ENCODE assay signal across 9 cellular contexts in genomic region chr9:129598089-129598596, GRCh38. TPM values are rescaled to one million over a fixed set of nuclear protein-coding genes. Genes with fewer than 3 reads are reported as not detected.
DNase-seq lines count a peak whose midpoint lies in the region; ATAC-seq, FAIRE-seq and TF ChIP-seq lines count a peak whose summit lies in the region.
"Had no signal": no experiment of that assay in that cellular context is flagged by ENCODE, and none has a peak within 500 bp of the region (broad histone marks: within the 10 kb centered on the region; RNA-seq: fewer than 3 reads in every experiment).

No MANE protein-coding gene starts in this region.

- H3K14ac ChIP-seq in H1 (ENCODE audit: insufficient read length) = no peak overlapping the region

- H3K9ac ChIP-seq in NT2/D1 (ENCODE audit: insufficient read length, low read depth) (peak overlapping the region; percentile 98), H1 (replicated peaks in 1 of 4; ENCODE audit: extremely low read depth in 1 of 4, low read depth in 3 of 4, low read length in 3 of 4) (no peak overlapping the region)

- 62% methylated on average over 14 of the region's 14 CpGs; no CpG with 5 or more reads in 1 of the 2 experiments for WGBS in H1 (ENCODE audit: extremely low coverage in 1 of 2, insufficient coverage in 1 of 2, insufficient read length in 1 of 2, insufficient replicate concordance in 2 of 2, low coverage in 1 of 2, low lambda C conversion rate in 2 of 2, missing lambda C conversion rate in 1 of 2), 2 experiments
- 61 to 65% methylated on average over 14 of the region's 14 CpGs for WGBS in testis, 2 donors

- CTCF ChIA-PET in AG04450 (lab: Charles Lee) (interaction anchor here (0.8 to 1.4 kb wide), 2 partner anchors 459 to 467 kb away, joined by 3 read pairs; no protein-coding TSS in a partner anchor), H1 (lab: Charles Lee; ENCODE audit: partially characterized antibody) (interaction anchor here (0.6 to 3.6 kb wide), 8 partner anchors 8 to 463 kb away, joined by 3 to 12 read pairs (median 5); no protein-coding TSS in a partner anchor)

- no peak for TF ChIP-seq EP300 in H1 (IDR thresholded peaks at IDR 0.05; ENCODE audit: borderline replicate concordance in 1 of 2, low read depth in 2 of 2, low read length in 2 of 2)

- peak overlapping the region; percentile 88; the same call in 1 of the 2 replicates for H4K8ac ChIP-seq in H1 (ENCODE audit: extremely low read depth, insufficient read depth, low read length)

- peak overlapping the region; percentile 51 for H2BK120ac ChIP-seq in H1 (replicated peaks; ENCODE audit: low read depth, low read length)

- H4K91ac ChIP-seq in H1 (replicated peaks; ENCODE audit: insufficient read length, low read length) = peak overlapping the region; percentile 2

- no peak for TF ChIP-seq RAD21 in H1 (IDR thresholded peaks at IDR 0.05 in 1 of 2, conservative IDR thresholded peaks at IDR 0.05 in 1 of 2; ENCODE audit: low read depth in 2 of 2, low read length in 2 of 2)

- H3K23ac ChIP-seq in H1 (ENCODE audit: insufficient read length) = no peak overlapping the region

- DNase-seq in AG04450 (ENCODE audit: low read depth, low spot score) (no peak), NT2/D1 (ENCODE audit: low read depth, low spot score) (no peak), H1 (ENCODE audit: low read depth in 1 of 2, low spot score in 2 of 2) (no peak), COLO829 (ENCODE audit: low spot score) (no peak), testis (no peak)

- peak overlapping the region; percentile 24; the same call in 1 of the 2 replicates for H2AK5ac ChIP-seq in H1 (ENCODE audit: low read depth, low read length)

- peak overlapping the region; percentile 88; the same call in 1 of the 2 replicates for H2BK12ac ChIP-seq in H1 (ENCODE audit: low read depth, low read length)

- H3K4me1 Mint-ChIP-seq in nephron = peaks cover 54% of the 10 kb centered on the region

- H3K18ac ChIP-seq in H1 (ENCODE audit: extremely low read depth, low read length) = peak overlapping the region; percentile 90

- TF ChIP-seq CTCF in AG04450 (IDR thresholded peaks at IDR 0.05; ENCODE audit: low read depth, low read length) (no peak), H1 (IDR thresholded peaks at IDR 0.05; ENCODE audit: control extremely low read depth in 1 of 3, insufficient read depth in 1 of 3, low read depth in 1 of 3, low read length in 3 of 3) (no peak), nephron (IDR thresholded peaks at IDR 0.05; ENCODE audit: unreplicated experiment in 3 of 3) (no peak), testis (IDR thresholded peaks at IDR 0.05) (no peak)

- ATAC-seq in HG02588 (IDR thresholded peaks at IDR 0.05; ENCODE audit: unreplicated experiment) (no peak), HG03432 (IDR thresholded peaks at IDR 0.05; ENCODE audit: unreplicated experiment) (no peak)

- peak overlapping the region; percentile 88 for H2BK15ac ChIP-seq in H1 (ENCODE audit: low read length)

- H3K27ac Mint-ChIP-seq in nephron = peak overlapping the region; percentile 88 to 93 (median 91)

- no peaks in the 10 kb centered on the region for H4K20me1 ChIP-seq in H1 (replicated peaks in 1 of 2; ENCODE audit: control insufficient read depth in 1 of 2, insufficient read depth in 2 of 2, low read length in 2 of 2)

- no peak for FAIRE-seq in H1 (lab: Jason Lieb, UNC)

- H2BK20ac ChIP-seq in H1 (ENCODE audit: low read length) = peak overlapping the region; percentile 5; the same call in 1 of the 2 replicates

- H3K4me1 ChIP-seq in NT2/D1 (ENCODE audit: insufficient read depth, insufficient read length) (peaks cover 13% of the 10 kb centered on the region), H1 (replicated peaks in 1 of 4; ENCODE audit: control insufficient read depth in 3 of 4, insufficient read depth in 4 of 4, low read length in 3 of 4) (peaks cover 0 to 24% (median 17%) of the 10 kb centered on the region in 4 experiments; a peak in 6 of 7 replicates), testis (peaks cover 21% of the 10 kb centered on the region)

- H3K36me3 ChIP-seq in NT2/D1 (ENCODE audit: insufficient read depth, insufficient read length, low read length) (no peaks in the 10 kb centered on the region), H1 (ENCODE audit: control insufficient read depth in 2 of 4, insufficient read depth in 4 of 4, low read length in 3 of 4) (no peaks in the 10 kb centered on the region), testis (ENCODE audit: low read depth, missing control alignments) (no peaks in the 10 kb centered on the region)

- H3K9me3 ChIP-seq in AG04450 (ENCODE audit: control insufficient read depth, insufficient read depth, low read length) (no peaks in the 10 kb centered on the region; the same call in 1 of the 2 replicates), NT2/D1 (ENCODE audit: insufficient read depth, low read length) (no peaks in the 10 kb centered on the region), H1 (ENCODE audit: insufficient read depth in 2 of 2, low read depth in 1 of 2, low read length in 1 of 2) (no peaks in the 10 kb centered on the region), testis (no peaks in the 10 kb centered on the region)

- H3K56ac ChIP-seq in H1 (replicated peaks; ENCODE audit: insufficient read length, low read depth, low read length) = no peak overlapping the region

- peak overlapping the region; percentile 77; the same call in 1 of the 2 replicates for H2BK5ac ChIP-seq in H1 (ENCODE audit: low read depth, low read length)

- peaks cover 10% of the 10 kb centered on the region; the same call in 1 of the 2 replicates for H3K23me2 ChIP-seq in H1 (ENCODE audit: low read depth, low read length)

- TF ChIP-seq POLR2A in H1 (IDR thresholded peaks at IDR 0.05; ENCODE audit: control extremely low read depth in 1 of 2, low read depth in 2 of 2, low read length in 2 of 2) = no peak
- no peak for TF ChIP-seq POLR2A in testis (IDR thresholded peaks at IDR 0.05)

- H3K4ac ChIP-seq in H1 (replicated peaks; ENCODE audit: insufficient read length, low read depth, low read length) = peak overlapping the region; percentile 87

- peak overlapping the region; percentile 68 to 78 (median 77) for H3K4me3 Mint-ChIP-seq in nephron

- H4K5ac ChIP-seq in H1 (ENCODE audit: insufficient read length, low read depth, low read length) = peak overlapping the region; percentile 63

- no peak overlapping the region for H2AFZ ChIP-seq in H1 (ENCODE audit: low read length)

- H3K79me2 ChIP-seq in H1 (ENCODE audit: control insufficient read depth in 1 of 2, insufficient read depth in 2 of 2, low read length in 2 of 2) = no peaks in the 10 kb centered on the region

- no peaks in the 10 kb centered on the region for H3K36me3 Mint-ChIP-seq in nephron (ENCODE audit: low read depth)

- peak overlapping the region; percentile 77 for H3K27ac ChIP-seq in AG04450 (ENCODE audit: low read depth, low read length)
- H3K27ac ChIP-seq in H1 (ENCODE audit: low read depth, low read length) = no peak overlapping the region
- H3K27ac ChIP-seq in testis = peak overlapping the region in 1 of 2 donors; percentile 76

- H3K9me3 Mint-ChIP-seq in nephron = no peaks in the 10 kb centered on the region

- POLR2A ChIA-PET in AG04450 (lab: Yijun Ruan, JAX) (interaction anchor here (0.5 to 2.7 kb wide), 5 partner anchors 8 to 540 kb away, joined by 3 to 36 read pairs (median 5); no protein-coding TSS in a partner anchor), H1 (lab: Charles Lee; ENCODE audit: partially characterized antibody) (interaction anchor here (0.9 to 2.5 kb wide), 9 partner anchors 11 to 420 kb away, joined by 4 to 8 read pairs (median 6); partner anchors contain the start of gene IER5L)

- H3K27me3 Mint-ChIP-seq in nephron (ENCODE audit: low read depth) = no peaks in the 10 kb centered on the region

- H3K4me3 ChIP-seq in AG04450 (ENCODE audit: low read depth, low read length) (peak overlapping the region; percentile 59), NT2/D1 (ENCODE audit: insufficient read length, low read depth) (peak overlapping the region; percentile 75), H1 (ENCODE audit: extremely low read depth in 1 of 4, insufficient read depth in 2 of 4, low read depth in 3 of 4, low read length in 4 of 4) (peak overlapping the region; percentile 52 to 70 (median 55); a peak in 5 of 8 replicates), testis (peak overlapping the region in 1 of 2 donors; percentile 46)

- no peaks in the 10 kb centered on the region for H3K27me3 ChIP-seq in AG04450 (ENCODE audit: control insufficient read depth, insufficient read depth, low read length)
- H3K27me3 ChIP-seq in NT2/D1 (ENCODE audit: insufficient read depth, insufficient read length) = no peaks in the 10 kb centered on the region
- H3K27me3 ChIP-seq in H1 (replicated peaks in 1 of 4; ENCODE audit: control insufficient read depth in 3 of 4, extremely low read depth in 1 of 4, insufficient read depth in 3 of 4, low read length in 3 of 4) = peaks cover 0 to 29% (median 17%) of the 10 kb centered on the region in 4 experiments; a peak in 6 of 7 replicates
- H3K27me3 ChIP-seq in testis = no peaks in the 10 kb centered on the region

- no peaks in the 10 kb centered on the region for H3K79me1 ChIP-seq in H1 (ENCODE audit: low read depth, low read length)

- intact Hi-C loops in testis (cut with DNase I; ENCODE audit: low total_unique reads) = no loop called here

- H3K4me2 ChIP-seq in H1 (ENCODE audit: insufficient read depth in 1 of 2, low read depth in 2 of 2, low read length in 2 of 2) = peak overlapping the region; percentile 81 to 98

RNA-seq across cellular contexts. Expression of gene C9orf50, which starts 22.8 kb away (rescaled TPM):
- 0.26 and 0.30 TPM in 2 replicates for polyA plus RNA-seq in AG04450 (2011; rRNA removed)
- not detected in 2 replicates for polyA minus RNA-seq in AG04450 (2011; rRNA and poly(A)+ RNA removed)
- not detected in 2 replicates for total RNA-seq in H1 (2021; fragmentation: NEBNext Ultra II Directional; extraction: Animal tissue kit (Norgen Biotek cat#: 25700))
- not detected in 2 replicates for polyA plus RNA-seq in H1 (2011; rRNA removed)
- not detected for polyA plus RNA-seq in H1 (2011; cell fraction: cytosol; rRNA removed)
- 0.17 TPM for polyA plus RNA-seq in H1 (2011; cell fraction: nucleus; rRNA removed)
- polyA plus RNA-seq in H1 (2012, experiment 1 of 2) = not detected in 4 replicates
- polyA plus RNA-seq in H1 (2012, experiment 2 of 2) = not detected
- not detected for polyA plus RNA-seq in H1 (2013, experiment 1 of 2)
- polyA plus RNA-seq in H1 (2013, experiment 2 of 2) = not detected
- polyA minus RNA-seq in H1 (2011; rRNA and poly(A)+ RNA removed) = not detected in 2 replicates
- not detected for polyA minus RNA-seq in H1 (2011; cell fraction: cytosol; rRNA and poly(A)+ RNA removed)
- 0.40 TPM for polyA minus RNA-seq in H1 (2011; cell fraction: nucleus; rRNA and poly(A)+ RNA removed)
- total RNA-seq in testis = 1 to 10 TPM; 3.7 to 9.4 TPM
- polyA plus RNA-seq in testis (ENCODE audit: insufficient read depth, low read depth, low replicate concordance) = 14.6 TPM
- total RNA-seq: Daoy had no signal

RNA-seq across cellular contexts. Expression of gene NTMT1, which starts 27.8 kb away (rescaled TPM):
- 49.3 and 50.4 TPM in 2 replicates for polyA plus RNA-seq in AG04450 (2011; rRNA removed)
- polyA minus RNA-seq in AG04450 (2011; rRNA and poly(A)+ RNA removed) = 25.3 and 30.8 TPM in 2 replicates
- total RNA-seq in H1 (2021; fragmentation: NEBNext Ultra II Directional; extraction: Animal tissue kit (Norgen Biotek cat#: 25700)) = 66.1 and 70.2 TPM in 2 replicates
- polyA plus RNA-seq in H1 (2011; rRNA removed) = 66.8 and 72.0 TPM in 2 replicates
- 74.2 TPM for polyA plus RNA-seq in H1 (2011; cell fraction: cytosol; rRNA removed)
- 49.9 TPM for polyA plus RNA-seq in H1 (2011; cell fraction: nucleus; rRNA removed)
- polyA plus RNA-seq in H1 (2012, experiment 1 of 2) = 50.4 to 65.9 TPM (median 63.1 TPM) in 4 replicates
- polyA plus RNA-seq in H1 (2012, experiment 2 of 2) = 54.6 TPM
- polyA plus RNA-seq in H1 (2013, experiment 1 of 2) = 37.6 TPM
- 37.1 TPM for polyA plus RNA-seq in H1 (2013, experiment 2 of 2)
- polyA minus RNA-seq in H1 (2011; rRNA and poly(A)+ RNA removed) = 27.6 and 39.4 TPM in 2 replicates
- polyA minus RNA-seq in H1 (2011; cell fraction: cytosol; rRNA and poly(A)+ RNA removed) = 13.7 TPM
- 22.0 TPM for polyA minus RNA-seq in H1 (2011; cell fraction: nucleus; rRNA and poly(A)+ RNA removed)
- 10 to 100 TPM; 71.8 to 82.6 TPM for total RNA-seq in testis
- polyA plus RNA-seq in testis (ENCODE audit: insufficient read depth, low read depth, low replicate concordance) = 189 TPM

RNA-seq across cellular contexts. Expression of gene ASB6, which starts 43.8 kb away (rescaled TPM):
- polyA plus RNA-seq in AG04450 (2011; rRNA removed) (11.6 and 15.3 TPM in 2 replicates), H1 (2011; rRNA removed) (14.0 and 19.7 TPM in 2 replicates), testis (ENCODE audit: insufficient read depth, low read depth, low replicate concordance) (21.4 TPM)
- 9.4 and 14.0 TPM in 2 replicates for polyA minus RNA-seq in AG04450 (2011; rRNA and poly(A)+ RNA removed)
- 17.3 TPM in 2 replicates for total RNA-seq in H1 (2021; fragmentation: NEBNext Ultra II Directional; extraction: Animal tissue kit (Norgen Biotek cat#: 25700))
- 16.1 TPM for polyA plus RNA-seq in H1 (2011; cell fraction: cytosol; rRNA removed)
- 28.1 TPM for polyA plus RNA-seq in H1 (2011; cell fraction: nucleus; rRNA removed)
- 9.6 to 16.5 TPM (median 14.9 TPM) in 4 replicates for polyA plus RNA-seq in H1 (2012, experiment 1 of 2)
- polyA plus RNA-seq in H1 (2012, experiment 2 of 2) = 14.4 TPM
- polyA plus RNA-seq in H1 (2013, experiment 1 of 2) = 12.1 TPM
- 12.0 TPM for polyA plus RNA-seq in H1 (2013, experiment 2 of 2)
- polyA minus RNA-seq in H1 (2011; rRNA and poly(A)+ RNA removed) = 8.4 and 11.0 TPM in 2 replicates
- polyA minus RNA-seq in H1 (2011; cell fraction: cytosol; rRNA and poly(A)+ RNA removed) = 7.3 TPM
- polyA minus RNA-seq in H1 (2011; cell fraction: nucleus; rRNA and poly(A)+ RNA removed) = 9.7 TPM
- total RNA-seq in testis = 10 to 100 TPM; 51.2 to 61.7 TPM

Comparison
In these comparisons a context has a peak if more than half of its experiments do, and no peak if none do; other contexts are left out.
1. RNA of gene C9orf50, which starts 22.8 kb away (polyA plus RNA-seq): 14.6 TPM in testis (single experiment); 0.26 to 0.30 TPM in AG04450 and 0.17 TPM in H1; every median in the first group is over 10 times any median in the second.